In the genomic region with DNA sequence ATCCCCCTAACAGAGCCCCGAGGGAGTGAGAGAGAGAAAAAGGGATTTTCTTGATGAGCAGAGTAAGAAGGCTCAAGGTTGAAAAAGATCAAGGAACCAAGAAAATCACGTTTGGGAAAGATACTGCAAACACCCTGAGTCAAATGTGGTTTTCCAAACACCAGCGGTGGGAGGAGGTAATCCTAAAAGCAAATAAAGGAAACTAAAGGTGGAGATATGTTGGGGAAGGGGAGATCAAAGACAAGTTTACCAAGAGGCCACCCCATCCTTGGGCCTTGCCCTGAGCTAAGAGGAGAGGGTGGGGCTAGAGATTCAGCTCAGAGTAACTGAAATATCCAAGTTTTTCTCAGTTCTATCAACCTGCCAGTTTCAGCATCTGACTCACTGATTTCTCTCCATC, we compare ENCODE assay signal across 32 cellular contexts.
"Had no signal": no experiment of that assay in that cellular context is flagged by ENCODE, and none has a peak within 500 bp of the region (broad histone marks: within the 10 kb centered on the region; RNA-seq: fewer than 3 reads in every experiment).

No MANE protein-coding gene starts in this region.

- H3K4me2 ChIP-seq: smooth muscle cell had no signal

- H3K9me3 Mint-ChIP-seq: naive B cell; natural killer cell treated with Interleukin-12 subunit alpha and Interleukin-12 subunit beta and Interleukin-15 and Interleukin-18, amount 100 ng/mL, for 72 hours; nephron progenitor cell; neural crest cell; stimulated activated naive B cell treated with anti-CD40 and anti-IgM and Interleukin-4, amounts not matched to agents 10 μg/mL and 1 μg/mL and 100 μg/mL, for 72 hours; stimulated activated naive CD8-positive, alpha-beta T cell treated with anti-CD3 and anti-CD28 coated beads, Interleukin-15, Interleukin-2, amounts not matched to agents 100 ng/mL and 50 ng/mL, for 24 hours had no signal

- H3K4me3 Mint-ChIP-seq: naive B cell; naive thymus-derived CD8-positive, alpha-beta T cell; natural killer cell treated with Interleukin-12 subunit alpha and Interleukin-12 subunit beta and Interleukin-15 and Interleukin-18, amount 100 ng/mL, for 72 hours; nephron progenitor cell; neural crest cell; stimulated activated naive B cell treated with anti-CD40 and anti-IgM and Interleukin-4, amounts not matched to agents 10 μg/mL and 1 μg/mL and 100 μg/mL, for 72 hours; stimulated activated naive CD8-positive, alpha-beta T cell treated with anti-CD3 and anti-CD28 coated beads, Interleukin-15, Interleukin-2, amounts not matched to agents 100 ng/mL and 50 ng/mL, for 24 hours had no signal

- H3K27me3 ChIP-seq: neutrophil, ovary, stomach, thyroid gland, tibial nerve, upper lobe of left lung, vagina had no signal

- H3K27ac Mint-ChIP-seq: naive B cell; naive thymus-derived CD8-positive, alpha-beta T cell; natural killer cell treated with Interleukin-12 subunit alpha and Interleukin-12 subunit beta and Interleukin-15 and Interleukin-18, amount 100 ng/mL, for 72 hours; nephron progenitor cell; progenitor cell of endocrine pancreas; stimulated activated naive B cell treated with anti-CD40 and anti-IgM and Interleukin-4, amounts not matched to agents 10 μg/mL and 1 μg/mL and 100 μg/mL, for 72 hours; stimulated activated naive CD8-positive, alpha-beta T cell treated with anti-CD3 and anti-CD28 coated beads, Interleukin-15, Interleukin-2, amounts not matched to agents 100 ng/mL and 50 ng/mL, for 24 hours had no signal

- H3K9ac ChIP-seq: parathyroid adenoma had no signal

- H3K27ac ChIP-seq: neutrophil, ovary, parathyroid adenoma, psoas muscle, skin epidermis, spleen, stomach, thoracic aorta, thyroid gland, tibial nerve, upper lobe of left lung, vagina had no signal

- H3K4me1 Mint-ChIP-seq: naive B cell; naive thymus-derived CD8-positive, alpha-beta T cell; stimulated activated naive B cell treated with anti-CD40 and anti-IgM and Interleukin-4, amounts not matched to agents 10 μg/mL and 1 μg/mL and 100 μg/mL, for 72 hours had no signal

- H3K36me3 Mint-ChIP-seq: naive B cell; naive thymus-derived CD8-positive, alpha-beta T cell; natural killer cell treated with Interleukin-12 subunit alpha and Interleukin-12 subunit beta and Interleukin-15 and Interleukin-18, amount 100 ng/mL, for 72 hours; stimulated activated naive B cell treated with anti-CD40 and anti-IgM and Interleukin-4, amounts not matched to agents 10 μg/mL and 1 μg/mL and 100 μg/mL, for 72 hours had no signal

- H3K36me3 ChIP-seq: neutrophil, ovary, spleen, stomach, thoracic aorta, thyroid gland, tibial nerve, upper lobe of left lung, vagina had no signal

- H3K4me1 ChIP-seq: parathyroid adenoma, psoas muscle, spleen, stomach, tibial nerve, upper lobe of left lung, vagina had no signal

- H3K4me3 ChIP-seq: ovary, psoas muscle, skin epidermis, smooth muscle cell, spleen, stomach, thoracic aorta, thyroid gland, tibial nerve, upper lobe of left lung, vagina had no signal

- DNase-seq: naive B cell; naive thymus-derived CD8-positive, alpha-beta T cell; nephron progenitor cell; nucleus accumbens; ovary; posterior cingulate gyrus; psoas muscle; right cardiac atrium; spleen; stimulated activated CD4-positive, alpha-beta T cell treated with anti-CD3 and anti-CD28 coated beads, Interleukin-12 subunit alpha, Interleukin-12 subunit beta, amount 100 ng/mL, for 4 hours; stimulated activated CD4-positive, alpha-beta T cell treated with anti-CD3 and anti-CD28 coated beads, Interleukin-1b, Interleukin-23, amount 100 ng/mL, for 48 hours; stimulated activated CD4-positive, alpha-beta T cell treated with anti-CD3 and anti-CD28 coated beads, Interleukin-4, amount 100 ng/mL, for 1 hour; stimulated activated CD4-positive, alpha-beta T cell treated with anti-CD3 and anti-CD28 coated beads, Interleukin-4, amount 100 ng/mL, for 4 hours; stimulated activated CD8-positive, alpha-beta memory T cell treated with anti-CD3 and anti-CD28 coated beads, Interleukin-4, amount 100 ng/mL, for 48 hours; stimulated activated naive B cell treated with anti-CD40 and anti-IgM and Interleukin-4, amounts not matched to agents 10 μg/mL and 1 μg/mL and 100 μg/mL, for 72 hours; stimulated activated naive CD4-positive, alpha-beta T cell treated with Interleukin-2 at 50 U/mL for 16 hours; stomach; thyroid gland; trophoblast cell; upper lobe of left lung had no signal

- ATAC-seq: naive thymus-derived CD8-positive, alpha-beta T cell; natural killer cell treated with Interleukin-12 subunit alpha and Interleukin-12 subunit beta and Interleukin-15 and Interleukin-18, amount 100 ng/mL, for 72 hours; psoas muscle; right cardiac atrium; sciatic nerve; stimulated activated naive B cell treated with anti-CD40 and anti-IgM and Interleukin-4, amounts not matched to agents 10 μg/mL and 1 μg/mL and 100 μg/mL, for 72 hours had no signal

- H3K79me2 ChIP-seq: parathyroid adenoma had no signal
